In the genomic region with DNA sequence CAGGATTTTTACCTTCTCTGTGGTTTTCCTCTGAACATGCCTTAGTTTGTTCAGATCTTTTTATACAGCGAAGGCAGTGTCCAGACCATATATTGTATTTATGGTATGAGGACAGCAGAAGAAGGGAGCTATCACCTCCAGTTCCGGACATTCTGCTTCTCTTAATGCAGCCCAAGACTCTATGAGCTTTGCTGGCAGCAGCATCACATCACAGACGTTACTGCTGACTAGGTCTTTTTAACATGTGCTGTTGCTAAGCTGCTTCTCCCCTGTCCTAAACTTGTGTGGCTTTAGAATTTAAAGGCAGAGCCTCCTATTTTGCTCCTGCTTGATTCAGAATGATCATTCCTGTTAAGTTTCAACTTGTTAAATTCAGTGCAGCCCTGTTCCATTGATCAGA, we compare ENCODE assay signal across 1 cellular context.
TF ChIP-seq lines count a peak whose summit lies in the region.

No MANE protein-coding gene starts in this region.

TF ChIP-seq in SK-N-SH, 30 proteins besides CTCF, POLR2A, EP300 and RAD21:
- TF ChIP-seq NRF1 (IDR thresholded peaks at IDR 0.05; ENCODE audit: low read depth, low read length), result no peak
- TF ChIP-seq, protein P1, sequence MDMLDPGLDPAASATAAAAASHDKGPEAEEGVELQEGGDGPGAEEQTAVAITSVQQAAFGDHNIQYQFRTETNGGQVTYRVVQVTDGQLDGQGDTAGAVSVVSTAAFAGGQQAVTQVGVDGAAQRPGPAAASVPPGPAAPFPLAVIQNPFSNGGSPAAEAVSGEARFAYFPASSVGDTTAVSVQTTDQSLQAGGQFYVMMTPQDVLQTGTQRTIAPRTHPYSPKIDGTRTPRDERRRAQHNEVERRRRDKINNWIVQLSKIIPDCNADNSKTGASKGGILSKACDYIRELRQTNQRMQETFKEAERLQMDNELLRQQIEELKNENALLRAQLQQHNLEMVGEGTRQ (IDR thresholded peaks at IDR 0.05; ENCODE audit: borderline replicate concordance, low read depth, low read length), result no peak
- TF ChIP-seq TEAD4 (IDR thresholded peaks at IDR 0.05; ENCODE audit: borderline replicate concordance, insufficient read depth), result no peak
- no peak for TF ChIP-seq FOXM1 (IDR thresholded peaks at IDR 0.05; ENCODE audit: low read depth)
- TF ChIP-seq FOXJ3 (CRISPR knock-in tag; IDR thresholded peaks at IDR 0.05), result no peak
- no peak for TF ChIP-seq RCOR1 (IDR thresholded peaks at IDR 0.05; ENCODE audit: low read length)
- TF ChIP-seq NFIC (IDR thresholded peaks at IDR 0.05; ENCODE audit: borderline replicate concordance), result no peak
- no peak for TF ChIP-seq MEF2A (IDR thresholded peaks at IDR 0.05; ENCODE audit: borderline replicate concordance, low read depth)
TF ChIP-seq in SK-N-SH: peak in this region for 0.
